1 cellular context compared by ENCODE assay signal in the genomic region with DNA sequence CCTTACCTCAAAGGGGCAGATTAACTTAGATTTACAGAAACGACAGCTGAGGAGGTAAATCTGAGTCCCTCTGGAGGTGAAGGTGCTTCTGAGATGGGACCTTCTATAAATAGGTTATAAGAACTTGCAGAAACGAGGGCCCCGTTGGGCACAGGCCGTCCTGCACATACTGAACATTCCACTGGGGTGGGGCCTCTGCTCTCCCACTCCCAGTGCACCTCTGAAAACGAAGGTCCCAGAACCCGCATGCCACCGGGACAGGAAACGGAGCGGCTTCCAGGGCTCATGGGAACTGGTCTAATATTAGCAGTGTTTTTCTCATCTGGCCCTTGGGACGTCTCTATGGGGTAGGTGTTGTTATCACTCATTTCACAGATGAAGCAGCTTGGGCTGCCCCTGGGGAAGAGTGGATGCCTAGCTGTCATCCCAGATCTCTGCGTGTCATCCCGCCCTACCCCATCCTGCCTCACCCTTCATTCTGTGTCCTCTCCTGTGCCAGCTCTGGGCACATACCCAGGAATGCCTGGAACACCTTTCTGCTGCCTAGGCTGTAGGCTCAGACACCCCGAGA.
TF ChIP-seq lines count a peak whose summit lies in the region.

No MANE protein-coding gene starts in this region.

TF ChIP-seq in A549, 52 proteins besides CTCF, POLR2A, EP300 and RAD21 (continued from another document):
- TF ChIP-seq, protein P1, sequence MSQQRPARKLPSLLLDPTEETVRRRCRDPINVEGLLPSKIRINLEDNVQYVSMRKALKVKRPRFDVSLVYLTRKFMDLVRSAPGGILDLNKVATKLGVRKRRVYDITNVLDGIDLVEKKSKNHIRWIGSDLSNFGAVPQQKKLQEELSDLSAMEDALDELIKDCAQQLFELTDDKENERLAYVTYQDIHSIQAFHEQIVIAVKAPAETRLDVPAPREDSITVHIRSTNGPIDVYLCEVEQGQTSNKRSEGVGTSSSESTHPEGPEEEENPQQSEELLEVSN (IDR thresholded peaks at IDR 0.05; ENCODE audit: borderline replicate concordance, low read depth), result no peak
- TF ChIP-seq, protein P2, sequence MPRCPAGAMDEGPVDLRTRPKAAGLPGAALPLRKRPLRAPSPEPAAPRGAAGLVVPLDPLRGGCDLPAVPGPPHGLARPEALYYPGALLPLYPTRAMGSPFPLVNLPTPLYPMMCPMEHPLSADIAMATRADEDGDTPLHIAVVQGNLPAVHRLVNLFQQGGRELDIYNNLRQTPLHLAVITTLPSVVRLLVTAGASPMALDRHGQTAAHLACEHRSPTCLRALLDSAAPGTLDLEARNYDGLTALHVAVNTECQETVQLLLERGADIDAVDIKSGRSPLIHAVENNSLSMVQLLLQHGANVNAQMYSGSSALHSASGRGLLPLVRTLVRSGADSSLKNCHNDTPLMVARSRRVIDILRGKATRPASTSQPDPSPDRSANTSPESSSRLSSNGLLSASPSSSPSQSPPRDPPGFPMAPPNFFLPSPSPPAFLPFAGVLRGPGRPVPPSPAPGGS (IDR thresholded peaks at IDR 0.05), result no peak
- no peak for TF ChIP-seq NR3C1 (IDR thresholded peaks at IDR 0.05)
- no peak for TF ChIP-seq HEYL (CRISPR knock-in tag; IDR thresholded peaks at IDR 0.05)
- no peak for TF ChIP-seq MAFK (IDR thresholded peaks at IDR 0.05; ENCODE audit: partially characterized antibody)
- no peak for TF ChIP-seq BHLHE40 (IDR thresholded peaks at IDR 0.05; ENCODE audit: low read depth, low read length)
- no peak for TF ChIP-seq ZNF302 (CRISPR knock-in tag; IDR thresholded peaks at IDR 0.05)
- TF ChIP-seq CBX2 (IDR thresholded peaks at IDR 0.05; ENCODE audit: borderline replicate concordance, low read depth), result no peak
- no peak for TF ChIP-seq SMC3 (IDR thresholded peaks at IDR 0.05)
